ENCODE assay signal across 10 cellular contexts in genomic region chr3:187042062-187042745, GRCh38.
DNase-seq lines count a peak whose midpoint lies in the region; ATAC-seq and TF ChIP-seq lines count a peak whose summit lies in the region.
"Had no signal": no experiment of that assay in that cellular context is flagged by ENCODE, and none has a peak within 500 bp of the region (broad histone marks: within the 10 kb centered on the region; RNA-seq: fewer than 3 reads in every experiment).

No MANE protein-coding gene starts in this region.

- TF ChIP-seq CTCF in A673 (conservative IDR thresholded peaks at IDR 0.05; ENCODE audit: low read depth, low read length), result no peak
- no peak for TF ChIP-seq CTCF in glutamatergic neuron (IDR thresholded peaks at IDR 0.05; ENCODE audit: partially characterized antibody, unreplicated experiment)

- intact Hi-C loops in A673 (cut with micrococcal nuclease; ENCODE audit: unreplicated experiment), result no loop called here

- ATAC-seq in GM18519 (IDR thresholded peaks at IDR 0.05; ENCODE audit: low FRiP score, unreplicated experiment), result peak; percentile 5
- peak; percentile 9 for ATAC-seq in HG03442 (IDR thresholded peaks at IDR 0.05; ENCODE audit: unreplicated experiment)
- ATAC-seq in central memory CD8-positive, alpha-beta T cell (replicated peaks; ENCODE audit: extremely low read depth, poor library complexity, severe bottlenecking), result peak; percentile 22

- H3K27ac Mint-ChIP-seq in central memory CD8-positive, alpha-beta T cell (ENCODE audit: low read depth), result peak overlapping the region; percentile 88
- H3K27ac Mint-ChIP-seq in glutamatergic neuron (ENCODE audit: unreplicated experiment), result no peak overlapping the region

- no peaks in the 10 kb centered on the region for H3K9me3 ChIP-seq in A673 (ENCODE audit: low read depth, low read length, poor library complexity, severe bottlenecking)

- POLR2A ChIA-PET in A673 (lab: Charles Lee; ENCODE audit: low non-redundant PET), result no interaction called here

- no peak overlapping the region for H3K4me3 ChIP-seq in A673 (ENCODE audit: low read depth, low read length, poor library complexity, severe bottlenecking)

- no peaks in the 10 kb centered on the region for H3K27me3 ChIP-seq in A673 (replicated peaks; ENCODE audit: insufficient read depth, low read depth, low read length, poor library complexity)

- peaks cover 14% of the 10 kb centered on the region for H3K4me1 ChIP-seq in A673 (ENCODE audit: insufficient read depth, low read length, poor library complexity, severe bottlenecking)

- no TSS peak for BruUV-seq in A673 (replicated peaks; lab: Mats Ljungman, UMichigan)

- H3K36me3 ChIP-seq in A673 (ENCODE audit: insufficient read depth, low read length, poor library complexity, severe bottlenecking), result peaks cover 33% of the 10 kb centered on the region

- DNase-seq in A673 (ENCODE audit: low spot score) (no peak), NCI-H748 (lab: John Stamatoyannopoulos, UW; ENCODE audit: unreplicated experiment) (no peak), glutamatergic neuron (no peak), DMS 273 treated with DMSO at 0.1 percent for 48 hours (lab: John Stamatoyannopoulos, UW) (no peak)
- no peak for DNase-seq in central memory CD8-positive, alpha-beta T cell (ENCODE audit: low spot score in 2 of 2)
- no peak for DNase-seq in activated effector memory CD4-positive, alpha-beta T cell treated with anti-CD3 and anti-CD28 coated beads, Interleukin-2, amount 50 U/mL, for 16 hours
- DNase-seq: left ventricle myocardium superior had no signal

- H3K27me3 Mint-ChIP-seq in central memory CD8-positive, alpha-beta T cell, result no peaks in the 10 kb centered on the region
- H3K27me3 Mint-ChIP-seq in glutamatergic neuron (ENCODE audit: unreplicated experiment), result no peaks in the 10 kb centered on the region

- H3K4me1 Mint-ChIP-seq in central memory CD8-positive, alpha-beta T cell, result peaks cover 61% of the 10 kb centered on the region
- H3K4me1 Mint-ChIP-seq in glutamatergic neuron (ENCODE audit: low read depth, unreplicated experiment), result peaks cover 3% of the 10 kb centered on the region

- H3K4me3 Mint-ChIP-seq in central memory CD8-positive, alpha-beta T cell, result peak overlapping the region; percentile 64
- H3K4me3 Mint-ChIP-seq in glutamatergic neuron (ENCODE audit: unreplicated experiment), result no peak overlapping the region

- H3K36me3 Mint-ChIP-seq in central memory CD8-positive, alpha-beta T cell (ENCODE audit: insufficient read depth), result peaks cover 59% of the 10 kb centered on the region
- H3K36me3 Mint-ChIP-seq in glutamatergic neuron (ENCODE audit: unreplicated experiment), result peaks cover 13% of the 10 kb centered on the region

- CTCF ChIA-PET in A673 (lab: Charles Lee), result no interaction called here

- no peaks in the 10 kb centered on the region for H3K9me3 Mint-ChIP-seq in central memory CD8-positive, alpha-beta T cell
- peaks cover 2% of the 10 kb centered on the region for H3K9me3 Mint-ChIP-seq in glutamatergic neuron (ENCODE audit: unreplicated experiment)

- H3K27ac ChIP-seq in A673 (ENCODE audit: low read depth, low read length, poor library complexity, severe bottlenecking), result peak overlapping the region; percentile 13
- H3K27ac ChIP-seq: RWPE1 had no signal
